In the genomic region with DNA sequence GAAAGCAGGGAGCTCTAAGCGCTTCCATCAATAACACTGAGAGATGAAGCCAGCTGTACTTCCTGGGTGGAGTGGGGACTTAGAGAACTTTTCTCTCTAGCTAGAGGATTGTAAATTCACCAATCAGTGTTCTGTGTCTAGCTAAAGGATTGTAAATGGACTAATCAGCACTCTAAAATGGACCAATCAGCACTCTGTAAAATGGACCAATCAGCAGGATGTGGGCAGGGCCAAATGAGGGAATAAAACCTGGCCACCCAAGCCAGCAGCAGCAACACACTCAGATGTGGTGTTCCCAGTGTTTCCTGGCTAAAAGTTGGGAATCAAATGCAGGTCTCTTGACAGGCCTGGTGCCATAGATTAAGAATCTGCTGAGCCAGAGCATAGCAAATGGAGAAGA, we compare ENCODE assay signal across 1 cellular context.
TF ChIP-seq lines count a peak whose summit lies in the region.

No MANE protein-coding gene starts in this region.

TF ChIP-seq in K562, 482 proteins besides CTCF, POLR2A, EP300 and RAD21 (continued from another document):
- TF ChIP-seq NFYB (IDR thresholded peaks at IDR 0.05; ENCODE audit: extremely low read depth, insufficient read length) (peak; percentile 84), RBM34 (IDR thresholded peaks at IDR 0.05; ENCODE audit: borderline replicate concordance, insufficient read depth, low read length) (no peak)
